In the genomic region with DNA sequence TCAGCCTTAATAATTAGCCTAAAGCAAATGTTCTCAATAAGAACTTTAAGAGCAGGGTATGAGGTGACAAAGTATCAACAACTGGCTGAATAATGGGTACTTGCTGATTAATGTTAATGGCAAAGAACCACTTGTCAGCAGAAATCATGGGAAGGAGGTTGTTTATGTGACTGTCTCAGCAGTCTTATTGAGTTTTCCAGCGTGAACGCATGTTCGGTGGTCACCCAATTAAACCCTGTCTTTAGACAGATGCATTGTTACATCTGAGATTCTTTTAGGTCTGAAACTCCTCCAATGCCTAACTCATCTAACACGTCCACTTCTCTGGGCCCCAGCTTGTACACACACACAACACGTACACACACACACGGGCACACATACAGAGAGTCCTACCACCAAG, we compare ENCODE assay signal across 31 cellular contexts. TPM values are rescaled to one million over a fixed set of nuclear protein-coding genes. Genes with fewer than 3 reads are reported as not detected.
"Had no signal": no experiment of that assay in that cellular context is flagged by ENCODE, and none has a peak within 500 bp of the region (broad histone marks: within the 10 kb centered on the region; RNA-seq: fewer than 3 reads in every experiment).

No MANE protein-coding gene starts in this region.

- H3K4me2 ChIP-seq: hepatocyte, smooth muscle cell had no signal

- H3K36me3 ChIP-seq: esophagus muscularis mucosa, gastroesophageal sphincter, heart left ventricle, left lung, ovary, suprapubic skin, uterus had no signal

- H3K9me3 ChIP-seq: esophagus muscularis mucosa, gastroesophageal sphincter, heart left ventricle, left lung, ovary, suprapubic skin, uterus had no signal

- H3K4me1 ChIP-seq: esophagus muscularis mucosa, foreskin keratinocyte, gastroesophageal sphincter, left lung, suprapubic skin, uterus had no signal

- H2AFZ ChIP-seq: hepatocyte had no signal

- H3K4me3 ChIP-seq: coronary artery, esophagus muscularis mucosa, gastroesophageal sphincter, heart left ventricle, hepatocyte, left lung, ovary, smooth muscle cell, suprapubic skin, uterus had no signal

- FAIRE-seq: endothelial cell of umbilical vein had no signal

- H3K27me3 ChIP-seq: esophagus muscularis mucosa, foreskin keratinocyte, gastroesophageal sphincter, heart left ventricle, hepatocyte, left lung, ovary, suprapubic skin, uterus had no signal

- H3K79me2 ChIP-seq: hepatocyte had no signal

- H3K27ac ChIP-seq: coronary artery, esophagus muscularis mucosa, foreskin keratinocyte, gastroesophageal sphincter, heart left ventricle, hepatocyte, left lung, ovary, suprapubic skin, uterus had no signal

- DNase-seq: dermis blood vessel endothelial cell; effector memory CD4-positive, alpha-beta T cell; foreskin keratinocyte; heart left ventricle; left cardiac atrium; mesendoderm; naive thymus-derived CD8-positive, alpha-beta T cell; occipital lobe; ovary; stimulated activated CD4-positive, alpha-beta T cell treated with anti-CD3 and anti-CD28 coated beads, Interleukin-12 subunit alpha, Interleukin-12 subunit beta, amount 100 ng/mL, for 4 hours; stimulated activated CD4-positive, alpha-beta T cell treated with anti-CD3 and anti-CD28 coated beads, Interleukin-1b, Interleukin-23, amount 100 ng/mL, for 48 hours; stimulated activated CD4-positive, alpha-beta T cell treated with anti-CD3 and anti-CD28 coated beads, Interleukin-4, amount 100 ng/mL, for 1 hour; stimulated activated CD8-positive, alpha-beta memory T cell treated with anti-CD3 and anti-CD28 coated beads, Interleukin-4, amount 100 ng/mL, for 48 hours; stimulated activated naive CD4-positive, alpha-beta T cell; stimulated activated naive CD8-positive, alpha-beta T cell treated with anti-CD3 and anti-CD28 coated beads, Interleukin-15, amount 100 ng/mL, for 72 hours; trophoblast cell; uterus had no signal

RNA-seq across cellular contexts. Expression of gene TSSK1B, which starts 18.2 kb away (rescaled TPM):
- total RNA-seq: dermis blood vessel endothelial cell; endothelial cell of umbilical vein; epithelial cell of proximal tubule; heart left ventricle; hepatocyte; lung microvascular endothelial cell; myocyte; naive thymus-derived CD8-positive, alpha-beta T cell; posterior vena cava had no signal
- polyA plus RNA-seq: fibroblast of lung; foreskin keratinocyte; heart left ventricle; hepatocyte; naive thymus-derived CD8-positive, alpha-beta T cell; neural cell; ovary; smooth muscle cell had no signal
